8 cellular contexts compared by ENCODE assay signal in genomic region chr9:132670359-132670815, GRCh38. TPM values are rescaled to one million over a fixed set of nuclear protein-coding genes. Genes with fewer than 3 reads are reported as not detected.
DNase-seq lines count a peak whose midpoint lies in the region; TF ChIP-seq lines count a peak whose summit lies in the region.

A gene with protein sequence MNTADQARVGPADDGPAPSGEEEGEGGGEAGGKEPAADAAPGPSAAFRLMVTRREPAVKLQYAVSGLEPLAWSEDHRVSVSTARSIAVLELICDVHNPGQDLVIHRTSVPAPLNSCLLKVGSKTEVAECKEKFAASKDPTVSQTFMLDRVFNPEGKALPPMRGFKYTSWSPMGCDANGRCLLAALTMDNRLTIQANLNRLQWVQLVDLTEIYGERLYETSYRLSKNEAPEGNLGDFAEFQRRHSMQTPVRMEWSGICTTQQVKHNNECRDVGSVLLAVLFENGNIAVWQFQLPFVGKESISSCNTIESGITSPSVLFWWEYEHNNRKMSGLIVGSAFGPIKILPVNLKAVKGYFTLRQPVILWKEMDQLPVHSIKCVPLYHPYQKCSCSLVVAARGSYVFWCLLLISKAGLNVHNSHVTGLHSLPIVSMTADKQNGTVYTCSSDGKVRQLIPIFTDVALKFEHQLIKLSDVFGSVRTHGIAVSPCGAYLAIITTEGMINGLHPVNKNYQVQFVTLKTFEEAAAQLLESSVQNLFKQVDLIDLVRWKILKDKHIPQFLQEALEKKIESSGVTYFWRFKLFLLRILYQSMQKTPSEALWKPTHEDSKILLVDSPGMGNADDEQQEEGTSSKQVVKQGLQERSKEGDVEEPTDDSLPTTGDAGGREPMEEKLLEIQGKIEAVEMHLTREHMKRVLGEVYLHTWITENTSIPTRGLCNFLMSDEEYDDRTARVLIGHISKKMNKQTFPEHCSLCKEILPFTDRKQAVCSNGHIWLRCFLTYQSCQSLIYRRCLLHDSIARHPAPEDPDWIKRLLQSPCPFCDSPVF (plus strand): TSS chr9:132670464. CDS start chr9:132670599, 135 bp downstream.

- DNase-seq in GM12864 (ENCODE audit: low read depth) = no peak
- peak; percentile 86 for DNase-seq in HEK293T (ENCODE audit: extremely low spot score)
- peak; percentile 84 for DNase-seq in NAMALWA (ENCODE audit: low spot score)
- peak; percentile 71 for DNase-seq in T-helper 22 cell (ENCODE audit: low read depth)
- DNase-seq in astrocyte of the spinal cord (ENCODE audit: low read depth, low spot score) = no peak
- no peak for DNase-seq in cerebellar cortex (ENCODE audit: low spot score)

- H3K4me1 ChIP-seq in skeletal muscle satellite cell (ENCODE audit: control insufficient read depth, insufficient read depth, low read length) = peaks cover 18% of the 10 kb centered on the region

- in situ Hi-C loops in astrocyte of the spinal cord (cut with HindIII; ENCODE audit: low sequenced_read_pairs) = no loop called here

- H3K4me2 ChIP-seq in skeletal muscle satellite cell (ENCODE audit: low read length) = peak within 1 kb of the TSS; percentile 99

- H3K4me3 ChIP-seq in GM12864 (ENCODE audit: low read depth, low read length) (peak within 1 kb of the TSS; percentile 91), astrocyte of the spinal cord (ENCODE audit: low read depth, low read length) (peak within 1 kb of the TSS; percentile 85), iPS-11a (ENCODE audit: low read depth, low read length) (peak within 1 kb of the TSS; percentile 100), skeletal muscle satellite cell (ENCODE audit: low read length) (peak within 1 kb of the TSS; percentile 99)

- peak within 1 kb of the TSS; percentile 100 for H3K9ac ChIP-seq in skeletal muscle satellite cell (ENCODE audit: low read depth, low read length)

- H3K36me3 ChIP-seq in skeletal muscle satellite cell (ENCODE audit: insufficient read depth, low read length) = peaks cover 4% of the 10 kb centered on the region

- H3K9me3 ChIP-seq in skeletal muscle satellite cell (replicated peaks; ENCODE audit: low read length) = no peaks in the 10 kb centered on the region

- CTCF ChIA-PET in HEK293T (lab: Yijun Ruan, JAX) = no interaction called here

- POLR2A ChIA-PET in HEK293T (lab: Yijun Ruan, JAX) = interaction anchor here (1.4 to 1.9 kb wide), 4 partner anchors 9 to 129 kb away, joined by 5 to 10 read pairs (median 6); no protein-coding TSS in a partner anchor

- TF ChIP-seq CTCF in GM12864 (IDR thresholded peaks at IDR 0.05; ENCODE audit: low read depth, low read length, missing control alignments) = no peak
- no peak for TF ChIP-seq CTCF in astrocyte of the spinal cord (IDR thresholded peaks at IDR 0.05; ENCODE audit: low read depth, low read length)

- H3K27me3 ChIP-seq in skeletal muscle satellite cell (ENCODE audit: control insufficient read depth, insufficient read depth, low read length) = no peaks in the 10 kb centered on the region

TF ChIP-seq in HEK293T, 16 proteins besides CTCF, POLR2A, EP300 and RAD21:
- TF ChIP-seq L3MBTL2 (conservative IDR thresholded peaks at IDR 0.05) = no peak
- TF ChIP-seq SP1 (IDR thresholded peaks at IDR 0.05) = no peak
- no peak for TF ChIP-seq TARDBP (IDR thresholded peaks at IDR 0.05)
- TF ChIP-seq, protein P1, sequence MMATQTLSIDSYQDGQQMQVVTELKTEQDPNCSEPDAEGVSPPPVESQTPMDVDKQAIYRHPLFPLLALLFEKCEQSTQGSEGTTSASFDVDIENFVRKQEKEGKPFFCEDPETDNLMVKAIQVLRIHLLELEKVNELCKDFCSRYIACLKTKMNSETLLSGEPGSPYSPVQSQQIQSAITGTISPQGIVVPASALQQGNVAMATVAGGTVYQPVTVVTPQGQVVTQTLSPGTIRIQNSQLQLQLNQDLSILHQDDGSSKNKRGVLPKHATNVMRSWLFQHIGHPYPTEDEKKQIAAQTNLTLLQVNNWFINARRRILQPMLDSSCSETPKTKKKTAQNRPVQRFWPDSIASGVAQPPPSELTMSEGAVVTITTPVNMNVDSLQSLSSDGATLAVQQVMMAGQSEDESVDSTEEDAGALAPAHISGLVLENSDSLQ (IDR thresholded peaks at IDR 0.05) = no peak
- TF ChIP-seq FOXK2 (IDR thresholded peaks at IDR 0.05) = no peak
- no peak for TF ChIP-seq SUZ12 (IDR thresholded peaks at IDR 0.05)
- TF ChIP-seq ZNF384 (IDR thresholded peaks at IDR 0.05) = no peak
TF ChIP-seq in HEK293T: peak in this region for 0.

RNA-seq across cellular contexts. Expression of the gene that starts here (rescaled TPM):
- total RNA-seq in skeletal muscle satellite cell (2012; rRNA removed) = 17.2 and 19.2 TPM in 2 replicates

Comparison
In these comparisons a context has a peak if more than half of its experiments do, and no peak if none do; other contexts are left out.
1. DNase-seq: peak in HEK293T (single experiment), NAMALWA (single experiment) and T-helper 22 cell (single experiment); none in GM12864 (single experiment), astrocyte of the spinal cord (single experiment) and cerebellar cortex (single experiment).
2. Peak in every context shown above with its lines, with median percentiles within 50 percentile points of each other: H3K4me3 ChIP-seq.